Comparison of ENCODE assay signal across 1 cellular context in genomic region chr7:1009747-1010146, GRCh38.
TF ChIP-seq lines count a peak whose summit lies in the region.

No MANE protein-coding gene starts in this region.

TF ChIP-seq in GM12878, 131 proteins besides CTCF, POLR2A, EP300 and RAD21:
- TF ChIP-seq IRF4 (IDR thresholded peaks at IDR 0.05; ENCODE audit: low read depth, low read length) (no peak), MTA3 (IDR thresholded peaks at IDR 0.05; ENCODE audit: borderline replicate concordance, low read length) (no peak), ZBTB4 (CRISPR knock-in tag; IDR thresholded peaks at IDR 0.05) (no peak), TCF3 (IDR thresholded peaks at IDR 0.05; ENCODE audit: borderline replicate concordance, insufficient read depth, low read depth, low read length) (peak; percentile 44; the same call in 1 of the 2 replicates), GATAD2B (conservative IDR thresholded peaks at IDR 0.05; ENCODE audit: low read depth) (no peak), JUND (IDR thresholded peaks at IDR 0.05; ENCODE audit: low read depth, low read length) (no peak), SREBF1 (IDR thresholded peaks at IDR 0.05; ENCODE audit: low read length) (no peak), MLLT1 (IDR thresholded peaks at IDR 0.05) (no peak), RCOR1 (conservative IDR thresholded peaks at IDR 0.05; ENCODE audit: low read depth, low read length) (no peak), NR2F1 (conservative IDR thresholded peaks at IDR 0.05) (no peak), PKNOX1 (IDR thresholded peaks at IDR 0.05) (no peak), HDGF (IDR thresholded peaks at IDR 0.05) (no peak), BMI1 (IDR thresholded peaks at IDR 0.05; ENCODE audit: borderline replicate concordance) (no peak), BCL3 (IDR thresholded peaks at IDR 0.05; ENCODE audit: borderline replicate concordance, insufficient read depth, low read depth, low read length, poor library complexity, severe bottlenecking) (peak; percentile 87)
